ENCODE assay signal across 1 cellular context in the genomic region with DNA sequence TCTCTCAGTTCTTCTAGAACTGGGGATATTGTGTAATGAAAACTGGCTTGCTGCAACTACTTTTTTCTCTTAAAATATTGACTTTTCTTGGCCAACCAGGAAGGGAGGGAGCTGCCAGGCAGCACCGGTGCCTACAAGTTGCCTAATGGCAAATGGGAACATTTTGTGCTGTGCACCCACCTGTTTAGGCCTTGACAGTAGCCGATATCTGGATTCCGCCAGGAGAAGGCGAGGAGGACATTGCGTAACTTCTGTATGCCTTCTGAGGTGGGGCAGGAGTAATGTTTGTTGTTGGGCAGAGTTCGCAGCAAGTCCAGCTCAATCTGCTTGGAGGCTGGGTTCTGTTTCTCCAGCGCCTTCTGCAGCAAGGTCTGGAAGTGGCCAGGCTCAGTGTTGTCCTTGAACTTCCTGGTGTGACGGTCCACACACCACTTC.
A peak's percentile ranks its signal among the peaks of the same experiment; 100 is the strongest.
TF ChIP-seq lines count a peak whose summit lies in the region.

No MANE protein-coding gene starts in this region.

TF ChIP-seq in HepG2, 621 proteins besides CTCF, POLR2A, EP300 and RAD21 (continued from another document and continues in another):
- TF ChIP-seq, protein P1, sequence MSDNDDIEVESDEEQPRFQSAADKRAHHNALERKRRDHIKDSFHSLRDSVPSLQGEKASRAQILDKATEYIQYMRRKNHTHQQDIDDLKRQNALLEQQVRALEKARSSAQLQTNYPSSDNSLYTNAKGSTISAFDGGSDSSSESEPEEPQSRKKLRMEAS (IDR thresholded peaks at IDR 0.05), result no peak
- TF ChIP-seq, protein P2, sequence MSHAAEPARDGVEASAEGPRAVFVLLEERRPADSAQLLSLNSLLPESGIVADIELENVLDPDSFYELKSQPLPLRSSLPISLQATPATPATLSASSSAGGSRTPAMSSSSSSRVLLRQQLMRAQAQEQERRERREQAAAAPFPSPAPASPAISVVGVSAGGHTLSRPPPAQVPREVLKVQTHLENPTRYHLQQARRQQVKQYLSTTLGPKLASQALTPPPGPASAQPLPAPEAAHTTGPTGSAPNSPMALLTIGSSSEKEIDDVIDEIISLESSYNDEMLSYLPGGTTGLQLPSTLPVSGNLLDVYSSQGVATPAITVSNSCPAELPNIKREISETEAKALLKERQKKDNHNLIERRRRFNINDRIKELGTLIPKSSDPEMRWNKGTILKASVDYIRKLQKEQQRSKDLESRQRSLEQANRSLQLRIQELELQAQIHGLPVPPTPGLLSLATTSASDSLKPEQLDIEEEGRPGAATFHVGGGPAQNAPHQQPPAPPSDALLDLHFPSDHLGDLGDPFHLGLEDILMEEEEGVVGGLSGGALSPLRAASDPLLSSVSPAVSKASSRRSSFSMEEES (CRISPR knock-in tag; IDR thresholded peaks at IDR 0.05), result no peak
- TF ChIP-seq SMAD1 (CRISPR knock-in tag; IDR thresholded peaks at IDR 0.05; ENCODE audit: borderline replicate concordance, low read depth) (no peak), RFX3 (CRISPR knock-in tag; IDR thresholded peaks at IDR 0.05) (no peak), ZNF251 (CRISPR knock-in tag; IDR thresholded peaks at IDR 0.05) (no peak), MAZ (IDR thresholded peaks at IDR 0.05; ENCODE audit: borderline replicate concordance, low read depth, low read length) (no peak), MAZ (CRISPR knock-in tag; IDR thresholded peaks at IDR 0.05; ENCODE audit: low read depth) (0 out of 2 replicates have a peak, but pooled peaks have one; percentile 37), SMAD9 (CRISPR knock-in tag; IDR thresholded peaks at IDR 0.05) (no peak), ZNF775 (CRISPR knock-in tag; IDR thresholded peaks at IDR 0.05; ENCODE audit: borderline replicate concordance) (peak; percentile 69; the same call in 1 of the 2 replicates), ZNF33B (CRISPR knock-in tag; IDR thresholded peaks at IDR 0.05) (no peak), JUNB (CRISPR knock-in tag; IDR thresholded peaks at IDR 0.05; ENCODE audit: borderline replicate concordance) (no peak), HIVEP1 (CRISPR knock-in tag; IDR thresholded peaks at IDR 0.05) (peak; percentile 57; the same call in 1 of the 2 replicates), FOSL1 (CRISPR knock-in tag; IDR thresholded peaks at IDR 0.05; ENCODE audit: borderline replicate concordance) (no peak), ZNF792 (CRISPR knock-in tag; IDR thresholded peaks at IDR 0.05) (no peak), SAP130 (CRISPR knock-in tag; IDR thresholded peaks at IDR 0.05; ENCODE audit: low read depth) (peak; percentile 59; the same call in 1 of the 2 replicates), ETV5 (CRISPR knock-in tag; IDR thresholded peaks at IDR 0.05; ENCODE audit: borderline replicate concordance) (peak; percentile 49; the same call in 1 of the 2 replicates), EZH2 (conservative IDR thresholded peaks at IDR 0.05; ENCODE audit: low read depth, low read length) (no peak), ZNF337 (CRISPR knock-in tag; IDR thresholded peaks at IDR 0.05; ENCODE audit: borderline replicate concordance, low read depth) (no peak), MED13 (CRISPR knock-in tag; IDR thresholded peaks at IDR 0.05) (no peak), ZSCAN29 (CRISPR knock-in tag; conservative IDR thresholded peaks at IDR 0.05) (no peak), TMF1 (CRISPR knock-in tag; IDR thresholded peaks at IDR 0.05; ENCODE audit: low read depth) (no peak), TCF7L2 (IDR thresholded peaks at IDR 0.05; ENCODE audit: low read depth, low read length) (no peak), SRF (IDR thresholded peaks at IDR 0.05; ENCODE audit: low read depth, low read length) (no peak), ZMAT3 (CRISPR knock-in tag; conservative IDR thresholded peaks at IDR 0.05) (no peak), ZNF331 (CRISPR knock-in tag; IDR thresholded peaks at IDR 0.05) (peak; percentile 58; the same call in 1 of the 2 replicates), GABPB1 (CRISPR knock-in tag; IDR thresholded peaks at IDR 0.05) (no peak; the same call in 1 of the 2 replicates), ZKSCAN1 (IDR thresholded peaks at IDR 0.05; ENCODE audit: low read length) (no peak), ARHGAP35 (CRISPR knock-in tag; IDR thresholded peaks at IDR 0.05; ENCODE audit: borderline replicate concordance) (no peak), ZNF546 (CRISPR knock-in tag; conservative IDR thresholded peaks at IDR 0.05) (no peak), BCL6 (CRISPR knock-in tag; IDR thresholded peaks at IDR 0.05) (peak; percentile 76), PTBP1 (IDR thresholded peaks at IDR 0.05; ENCODE audit: low read depth, low read length, poor library complexity, severe bottlenecking) (no peak)
- TF ChIP-seq, protein P3, sequence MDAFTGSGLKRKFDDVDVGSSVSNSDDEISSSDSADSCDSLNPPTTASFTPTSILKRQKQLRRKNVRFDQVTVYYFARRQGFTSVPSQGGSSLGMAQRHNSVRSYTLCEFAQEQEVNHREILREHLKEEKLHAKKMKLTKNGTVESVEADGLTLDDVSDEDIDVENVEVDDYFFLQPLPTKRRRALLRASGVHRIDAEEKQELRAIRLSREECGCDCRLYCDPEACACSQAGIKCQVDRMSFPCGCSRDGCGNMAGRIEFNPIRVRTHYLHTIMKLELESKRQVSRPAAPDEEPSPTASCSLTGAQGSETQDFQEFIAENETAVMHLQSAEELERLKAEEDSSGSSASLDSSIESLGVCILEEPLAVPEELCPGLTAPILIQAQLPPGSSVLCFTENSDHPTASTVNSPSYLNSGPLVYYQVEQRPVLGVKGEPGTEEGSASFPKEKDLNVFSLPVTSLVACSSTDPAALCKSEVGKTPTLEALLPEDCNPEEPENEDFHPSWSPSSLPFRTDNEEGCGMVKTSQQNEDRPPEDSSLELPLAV (CRISPR knock-in tag; conservative IDR thresholded peaks at IDR 0.05; ENCODE audit: low read depth), result no peak
- TF ChIP-seq, protein P4, sequence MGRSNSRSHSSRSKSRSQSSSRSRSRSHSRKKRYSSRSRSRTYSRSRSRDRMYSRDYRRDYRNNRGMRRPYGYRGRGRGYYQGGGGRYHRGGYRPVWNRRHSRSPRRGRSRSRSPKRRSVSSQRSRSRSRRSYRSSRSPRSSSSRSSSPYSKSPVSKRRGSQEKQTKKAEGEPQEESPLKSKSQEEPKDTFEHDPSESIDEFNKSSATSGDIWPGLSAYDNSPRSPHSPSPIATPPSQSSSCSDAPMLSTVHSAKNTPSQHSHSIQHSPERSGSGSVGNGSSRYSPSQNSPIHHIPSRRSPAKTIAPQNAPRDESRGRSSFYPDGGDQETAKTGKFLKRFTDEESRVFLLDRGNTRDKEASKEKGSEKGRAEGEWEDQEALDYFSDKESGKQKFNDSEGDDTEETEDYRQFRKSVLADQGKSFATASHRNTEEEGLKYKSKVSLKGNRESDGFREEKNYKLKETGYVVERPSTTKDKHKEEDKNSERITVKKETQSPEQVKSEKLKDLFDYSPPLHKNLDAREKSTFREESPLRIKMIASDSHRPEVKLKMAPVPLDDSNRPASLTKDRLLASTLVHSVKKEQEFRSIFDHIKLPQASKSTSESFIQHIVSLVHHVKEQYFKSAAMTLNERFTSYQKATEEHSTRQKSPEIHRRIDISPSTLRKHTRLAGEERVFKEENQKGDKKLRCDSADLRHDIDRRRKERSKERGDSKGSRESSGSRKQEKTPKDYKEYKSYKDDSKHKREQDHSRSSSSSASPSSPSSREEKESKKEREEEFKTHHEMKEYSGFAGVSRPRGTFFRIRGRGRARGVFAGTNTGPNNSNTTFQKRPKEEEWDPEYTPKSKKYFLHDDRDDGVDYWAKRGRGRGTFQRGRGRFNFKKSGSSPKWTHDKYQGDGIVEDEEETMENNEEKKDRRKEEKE (IDR thresholded peaks at IDR 0.05), result no peak
- TF ChIP-seq, protein P5, sequence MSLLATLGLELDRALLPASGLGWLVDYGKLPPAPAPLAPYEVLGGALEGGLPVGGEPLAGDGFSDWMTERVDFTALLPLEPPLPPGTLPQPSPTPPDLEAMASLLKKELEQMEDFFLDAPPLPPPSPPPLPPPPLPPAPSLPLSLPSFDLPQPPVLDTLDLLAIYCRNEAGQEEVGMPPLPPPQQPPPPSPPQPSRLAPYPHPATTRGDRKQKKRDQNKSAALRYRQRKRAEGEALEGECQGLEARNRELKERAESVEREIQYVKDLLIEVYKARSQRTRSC (CRISPR knock-in tag; IDR thresholded peaks at IDR 0.05; ENCODE audit: low read depth), result no peak
- TF ChIP-seq, protein P6, sequence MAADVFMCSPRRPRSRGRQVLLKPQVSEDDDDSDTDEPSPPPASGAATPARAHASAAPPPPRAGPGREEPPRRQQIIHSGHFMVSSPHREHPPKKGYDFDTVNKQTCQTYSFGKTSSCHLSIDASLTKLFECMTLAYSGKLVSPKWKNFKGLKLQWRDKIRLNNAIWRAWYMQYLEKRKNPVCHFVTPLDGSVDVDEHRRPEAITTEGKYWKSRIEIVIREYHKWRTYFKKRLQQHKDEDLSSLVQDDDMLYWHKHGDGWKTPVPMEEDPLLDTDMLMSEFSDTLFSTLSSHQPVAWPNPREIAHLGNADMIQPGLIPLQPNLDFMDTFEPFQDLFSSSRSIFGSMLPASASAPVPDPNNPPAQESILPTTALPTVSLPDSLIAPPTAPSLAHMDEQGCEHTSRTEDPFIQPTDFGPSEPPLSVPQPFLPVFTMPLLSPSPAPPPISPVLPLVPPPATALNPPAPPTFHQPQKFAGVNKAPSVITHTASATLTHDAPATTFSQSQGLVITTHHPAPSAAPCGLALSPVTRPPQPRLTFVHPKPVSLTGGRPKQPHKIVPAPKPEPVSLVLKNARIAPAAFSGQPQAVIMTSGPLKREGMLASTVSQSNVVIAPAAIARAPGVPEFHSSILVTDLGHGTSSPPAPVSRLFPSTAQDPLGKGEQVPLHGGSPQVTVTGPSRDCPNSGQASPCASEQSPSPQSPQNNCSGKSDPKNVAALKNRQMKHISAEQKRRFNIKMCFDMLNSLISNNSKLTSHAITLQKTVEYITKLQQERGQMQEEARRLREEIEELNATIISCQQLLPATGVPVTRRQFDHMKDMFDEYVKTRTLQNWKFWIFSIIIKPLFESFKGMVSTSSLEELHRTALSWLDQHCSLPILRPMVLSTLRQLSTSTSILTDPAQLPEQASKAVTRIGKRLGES (CRISPR knock-in tag; IDR thresholded peaks at IDR 0.05; ENCODE audit: borderline replicate concordance), result no peak
- TF ChIP-seq, protein P7, sequence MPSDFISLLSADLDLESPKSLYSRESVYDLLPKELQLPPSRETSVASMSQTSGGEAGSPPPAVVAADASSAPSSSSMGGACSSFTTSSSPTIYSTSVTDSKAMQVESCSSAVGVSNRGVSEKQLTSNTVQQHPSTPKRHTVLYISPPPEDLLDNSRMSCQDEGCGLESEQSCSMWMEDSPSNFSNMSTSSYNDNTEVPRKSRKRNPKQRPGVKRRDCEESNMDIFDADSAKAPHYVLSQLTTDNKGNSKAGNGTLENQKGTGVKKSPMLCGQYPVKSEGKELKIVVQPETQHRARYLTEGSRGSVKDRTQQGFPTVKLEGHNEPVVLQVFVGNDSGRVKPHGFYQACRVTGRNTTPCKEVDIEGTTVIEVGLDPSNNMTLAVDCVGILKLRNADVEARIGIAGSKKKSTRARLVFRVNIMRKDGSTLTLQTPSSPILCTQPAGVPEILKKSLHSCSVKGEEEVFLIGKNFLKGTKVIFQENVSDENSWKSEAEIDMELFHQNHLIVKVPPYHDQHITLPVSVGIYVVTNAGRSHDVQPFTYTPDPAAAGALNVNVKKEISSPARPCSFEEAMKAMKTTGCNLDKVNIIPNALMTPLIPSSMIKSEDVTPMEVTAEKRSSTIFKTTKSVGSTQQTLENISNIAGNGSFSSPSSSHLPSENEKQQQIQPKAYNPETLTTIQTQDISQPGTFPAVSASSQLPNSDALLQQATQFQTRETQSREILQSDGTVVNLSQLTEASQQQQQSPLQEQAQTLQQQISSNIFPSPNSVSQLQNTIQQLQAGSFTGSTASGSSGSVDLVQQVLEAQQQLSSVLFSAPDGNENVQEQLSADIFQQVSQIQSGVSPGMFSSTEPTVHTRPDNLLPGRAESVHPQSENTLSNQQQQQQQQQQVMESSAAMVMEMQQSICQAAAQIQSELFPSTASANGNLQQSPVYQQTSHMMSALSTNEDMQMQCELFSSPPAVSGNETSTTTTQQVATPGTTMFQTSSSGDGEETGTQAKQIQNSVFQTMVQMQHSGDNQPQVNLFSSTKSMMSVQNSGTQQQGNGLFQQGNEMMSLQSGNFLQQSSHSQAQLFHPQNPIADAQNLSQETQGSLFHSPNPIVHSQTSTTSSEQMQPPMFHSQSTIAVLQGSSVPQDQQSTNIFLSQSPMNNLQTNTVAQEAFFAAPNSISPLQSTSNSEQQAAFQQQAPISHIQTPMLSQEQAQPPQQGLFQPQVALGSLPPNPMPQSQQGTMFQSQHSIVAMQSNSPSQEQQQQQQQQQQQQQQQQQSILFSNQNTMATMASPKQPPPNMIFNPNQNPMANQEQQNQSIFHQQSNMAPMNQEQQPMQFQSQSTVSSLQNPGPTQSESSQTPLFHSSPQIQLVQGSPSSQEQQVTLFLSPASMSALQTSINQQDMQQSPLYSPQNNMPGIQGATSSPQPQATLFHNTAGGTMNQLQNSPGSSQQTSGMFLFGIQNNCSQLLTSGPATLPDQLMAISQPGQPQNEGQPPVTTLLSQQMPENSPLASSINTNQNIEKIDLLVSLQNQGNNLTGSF (CRISPR knock-in tag; IDR thresholded peaks at IDR 0.05), result no peak
- TF ChIP-seq, protein P8, sequence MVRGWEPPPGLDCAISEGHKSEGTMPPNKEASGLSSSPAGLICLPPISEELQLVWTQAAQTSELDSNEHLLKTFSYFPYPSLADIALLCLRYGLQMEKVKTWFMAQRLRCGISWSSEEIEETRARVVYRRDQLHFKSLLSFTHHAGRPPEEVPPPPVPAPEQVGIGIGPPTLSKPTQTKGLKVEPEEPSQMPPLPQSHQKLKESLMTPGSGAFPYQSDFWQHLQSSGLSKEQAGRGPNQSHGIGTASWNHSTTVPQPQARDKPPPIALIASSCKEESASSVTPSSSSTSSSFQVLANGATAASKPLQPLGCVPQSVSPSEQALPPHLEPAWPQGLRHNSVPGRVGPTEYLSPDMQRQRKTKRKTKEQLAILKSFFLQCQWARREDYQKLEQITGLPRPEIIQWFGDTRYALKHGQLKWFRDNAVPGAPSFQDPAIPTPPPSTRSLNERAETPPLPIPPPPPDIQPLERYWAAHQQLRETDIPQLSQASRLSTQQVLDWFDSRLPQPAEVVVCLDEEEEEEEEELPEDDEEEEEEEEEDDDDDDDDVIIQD (CRISPR knock-in tag; IDR thresholded peaks at IDR 0.05; ENCODE audit: low read depth), result peak; percentile 36; the same call in 1 of the 2 replicates
